Comparison of ENCODE assay signal across 1 cellular context in genomic region chr5:177537389-177538361, GRCh38.
TF ChIP-seq lines count a peak whose summit lies in the region.

No MANE protein-coding gene starts in this region.

TF ChIP-seq in A549, 52 proteins besides CTCF, POLR2A, EP300 and RAD21 (continued from another document):
- TF ChIP-seq, protein P1, sequence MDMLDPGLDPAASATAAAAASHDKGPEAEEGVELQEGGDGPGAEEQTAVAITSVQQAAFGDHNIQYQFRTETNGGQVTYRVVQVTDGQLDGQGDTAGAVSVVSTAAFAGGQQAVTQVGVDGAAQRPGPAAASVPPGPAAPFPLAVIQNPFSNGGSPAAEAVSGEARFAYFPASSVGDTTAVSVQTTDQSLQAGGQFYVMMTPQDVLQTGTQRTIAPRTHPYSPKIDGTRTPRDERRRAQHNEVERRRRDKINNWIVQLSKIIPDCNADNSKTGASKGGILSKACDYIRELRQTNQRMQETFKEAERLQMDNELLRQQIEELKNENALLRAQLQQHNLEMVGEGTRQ (IDR thresholded peaks at IDR 0.05), result 0 out of 2 replicates have a peak, but pooled peaks have one; percentile 28
- TF ChIP-seq CBX8 (IDR thresholded peaks at IDR 0.05), result no peak
